17 cellular contexts compared by ENCODE assay signal in the genomic region with DNA sequence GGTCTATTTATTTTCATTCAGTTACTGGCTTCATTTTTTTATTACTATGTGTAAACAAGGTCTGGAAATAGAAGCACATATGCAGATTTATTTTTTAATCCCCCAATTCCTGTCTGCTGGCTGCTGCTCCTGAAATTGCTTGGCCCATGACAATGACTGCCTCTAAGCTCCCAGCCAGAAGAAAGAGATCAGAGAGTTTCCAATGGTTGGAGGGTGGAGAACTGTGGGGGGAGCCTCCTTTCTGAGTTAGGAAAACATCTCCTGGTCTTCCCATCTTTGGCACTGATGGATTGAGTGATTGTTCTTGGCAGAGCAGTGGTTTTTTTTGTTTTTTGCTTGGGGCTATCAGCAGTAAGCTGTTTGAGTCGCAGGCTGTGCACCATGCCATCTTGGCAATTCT.
DNase-seq lines count a peak whose midpoint lies in the region; TF ChIP-seq lines count a peak whose summit lies in the region.
"Had no signal": no experiment of that assay in that cellular context is flagged by ENCODE, and none has a peak within 500 bp of the region (broad histone marks: within the 10 kb centered on the region; RNA-seq: fewer than 3 reads in every experiment).

No MANE protein-coding gene starts in this region.

- H3K79me1 ChIP-seq in H9 (ENCODE audit: insufficient read depth, low read depth, low read length, poor library complexity, severe bottlenecking): no peaks in the 10 kb centered on the region

- H3K9me3 ChIP-seq in H9 (ENCODE audit: control insufficient read depth, low read depth, low read length) (no peaks in the 10 kb centered on the region), endodermal cell (ENCODE audit: control insufficient read depth, low read length) (no peaks in the 10 kb centered on the region), suprapubic skin (no peaks in the 10 kb centered on the region), HAP-1 (no peaks in the 10 kb centered on the region)
- H3K9me3 ChIP-seq: A549, BLaER1 had no signal

- H3K27me3 ChIP-seq in H9 (ENCODE audit: insufficient read depth, low read length) (no peaks in the 10 kb centered on the region), endodermal cell (ENCODE audit: control insufficient read depth, insufficient read depth, low read length, poor library complexity, severe bottlenecking) (no peaks in the 10 kb centered on the region), suprapubic skin (no peaks in the 10 kb centered on the region), HAP-1 (ENCODE audit: low read depth) (no peaks in the 10 kb centered on the region)
- H3K27me3 ChIP-seq: BLaER1 had no signal

- no peak overlapping the region for H3K4me2 ChIP-seq in H9 (ENCODE audit: insufficient read depth, insufficient read length, low read length)
- H3K4me2 ChIP-seq: A549, BLaER1 had no signal

- no peak overlapping the region for H3T11ph ChIP-seq in H9 (ENCODE audit: low read length)

- H3K4me1 ChIP-seq in H9 (ENCODE audit: insufficient read depth, low read length) (peaks cover 9% of the 10 kb centered on the region; the same call in 1 of the 2 replicates), endodermal cell (ENCODE audit: control insufficient read depth, insufficient read depth, low read length) (no peaks in the 10 kb centered on the region), suprapubic skin (no peaks in the 10 kb centered on the region), HAP-1 (no peaks in the 10 kb centered on the region)
- H3K4me1 ChIP-seq: A549 had no signal

- no peak overlapping the region for H4K8ac ChIP-seq in H9 (replicated peaks; ENCODE audit: insufficient read length, low read depth, low read length)

- no peak overlapping the region for H3K56ac ChIP-seq in H9 (ENCODE audit: insufficient read length, low read depth, low read length)

- H3K36me3 Mint-ChIP-seq in H9 (ENCODE audit: insufficient read depth in 1 of 3, low read depth in 3 of 3) (no peaks in the 10 kb centered on the region; a peak in 1 of 7 replicates), endodermal cell (ENCODE audit: low read depth) (no peaks in the 10 kb centered on the region)
- H3K36me3 Mint-ChIP-seq: CD14-positive monocyte; CD4-positive, alpha-beta memory T cell had no signal

- H2BK120ac ChIP-seq in H9 (ENCODE audit: low read depth, low read length, poor library complexity, severe bottlenecking): no peak overlapping the region

- no peak overlapping the region for H2BK20ac ChIP-seq in H9 (ENCODE audit: low read depth, low read length, poor library complexity, severe bottlenecking)

- no peak overlapping the region for H3K14ac ChIP-seq in H9 (ENCODE audit: insufficient read depth, low read length)

- TF ChIP-seq CTCF in H9 (conservative IDR thresholded peaks at IDR 0.05) (no peak), endodermal cell (conservative IDR thresholded peaks at IDR 0.05) (no peak), suprapubic skin (IDR thresholded peaks at IDR 0.05) (no peak)

- H3K18ac ChIP-seq in H9 (ENCODE audit: insufficient read length, low read depth, low read length): no peak overlapping the region

- no peak overlapping the region for H4K91ac ChIP-seq in H9 (ENCODE audit: insufficient read length, low read depth, low read length)

- H4K20me1 ChIP-seq in H9 (ENCODE audit: control insufficient read depth, insufficient read depth, insufficient read length): no peaks in the 10 kb centered on the region
- H4K20me1 ChIP-seq: BLaER1 had no signal

- H3K36me3 ChIP-seq in endodermal cell (ENCODE audit: control insufficient read depth, insufficient read depth, low read length): no peaks in the 10 kb centered on the region
- no peaks in the 10 kb centered on the region for H3K36me3 ChIP-seq in suprapubic skin
- no peaks in the 10 kb centered on the region for H3K36me3 ChIP-seq in HAP-1 (replicated peaks)
- H3K36me3 ChIP-seq: BLaER1 had no signal

- WGBS in H9 (ENCODE audit: extremely low coverage, insufficient read length, low lambda C conversion rate): no CpG with 5 or more reads among the region's 1 CpG
- WGBS in endodermal cell (ENCODE audit: insufficient coverage in 1 of 2, insufficient read length in 1 of 2), 2 experiments: 81% methylated on average over 1 of the region's 1 CpG; no CpG with 5 or more reads in 1 of the 2 experiments
- 17% methylated on average over 1 of the region's 1 CpG for WGBS in suprapubic skin

- TF ChIP-seq EP300 in suprapubic skin (IDR thresholded peaks at IDR 0.05): no peak

- no peak overlapping the region for H2AK5ac ChIP-seq in H9 (ENCODE audit: insufficient read length, low read length)

- H3K27me3 Mint-ChIP-seq in H9 (ENCODE audit: low read depth) (peaks cover 6% of the 10 kb centered on the region; the same call in 1 of the 2 replicates), endodermal cell (ENCODE audit: insufficient read depth) (no peaks in the 10 kb centered on the region)

- H3K79me2 ChIP-seq in H9 (ENCODE audit: insufficient read depth, low read length): no peaks in the 10 kb centered on the region

- H3K23me2 ChIP-seq in H9 (ENCODE audit: insufficient read length, low read depth, low read length, poor library complexity, severe bottlenecking): no peaks in the 10 kb centered on the region

- H3K23ac ChIP-seq in H9 (ENCODE audit: insufficient read length, low read depth, low read length): no peak overlapping the region

- in situ Hi-C loops in HAP-1 (cut with MboI; ENCODE audit: low sequenced_read_pairs): no loop called here

- TF ChIP-seq POLR2A in suprapubic skin (IDR thresholded peaks at IDR 0.05): no peak

- H3K9me3 Mint-ChIP-seq in H9 (no peaks in the 10 kb centered on the region), endodermal cell (no peaks in the 10 kb centered on the region)

- H3K9ac ChIP-seq in H9 (ENCODE audit: extremely low read depth, insufficient read length, low read length): no peak overlapping the region
- H3K9ac ChIP-seq in endodermal cell (ENCODE audit: extremely low read depth, low read length, poor library complexity, severe bottlenecking): no peak overlapping the region
- H3K9ac ChIP-seq: BLaER1 had no signal

- no peak overlapping the region for H2BK15ac ChIP-seq in H9 (ENCODE audit: low read depth, low read length)

- H3K4me1 Mint-ChIP-seq in H9: peaks cover 27 to 35% of the 10 kb centered on the region in 2 experiments
- peaks cover 8% of the 10 kb centered on the region for H3K4me1 Mint-ChIP-seq in endodermal cell
- H3K4me1 Mint-ChIP-seq: CD14-positive monocyte; CD4-positive, alpha-beta memory T cell had no signal

- H2AFZ ChIP-seq in H9 (ENCODE audit: low read length): no peak overlapping the region

- H3K27ac Mint-ChIP-seq in H9 (peak overlapping the region in 2 of 3 experiments; percentile 2 to 5; a peak in 1 of 7 replicates), endodermal cell (no peak overlapping the region)
- H3K27ac Mint-ChIP-seq: CD14-positive monocyte; CD4-positive, alpha-beta memory T cell had no signal

- DNase-seq in H9: no peak
- no peak for DNase-seq in endodermal cell
- no peak for DNase-seq in suprapubic skin (ENCODE audit: low spot score in 2 of 2)
- no peak for DNase-seq in SHP77 (lab: John Stamatoyannopoulos, UW)
- DNase-seq in hepatic stellate cell (ENCODE audit: low spot score): no peak
- DNase-seq in HAP-1 (ENCODE audit: low spot score in 2 of 2): no peak
- DNase-seq: CD4-positive, alpha-beta memory T cell; DMS153; DMS79 treated with DMSO at 0.1 percent for 48 hours; HCEC 1CT; IMR-90 had no signal

- H2BK5ac ChIP-seq in H9 (ENCODE audit: insufficient read length, low read length): no peak overlapping the region

- H3K4me3 ChIP-seq in endodermal cell (ENCODE audit: low read length) (no peak overlapping the region), suprapubic skin (no peak overlapping the region), HAP-1 (no peak overlapping the region)
- H3K4me3 ChIP-seq: A549, BLaER1, GM12878, K562 had no signal

- H3K4me3 Mint-ChIP-seq in H9 (no peak overlapping the region), endodermal cell (no peak overlapping the region)
- H3K4me3 Mint-ChIP-seq: CD14-positive monocyte; CD4-positive, alpha-beta memory T cell had no signal

- no peak overlapping the region for H3K27ac ChIP-seq in H9 (ENCODE audit: insufficient read length, low read depth, low read length)
- H3K27ac ChIP-seq in endodermal cell (ENCODE audit: low read depth, low read length): peak overlapping the region; percentile 68
- H3K27ac ChIP-seq in suprapubic skin: peak overlapping the region; percentile 33
- H3K27ac ChIP-seq: A549, BLaER1, HL-60 had no signal

- no peak overlapping the region for H2BK12ac ChIP-seq in H9 (ENCODE audit: insufficient read length, low read depth, low read length)

- H3K4ac ChIP-seq in H9 (ENCODE audit: low read depth, low read length): no peak overlapping the region

- H4K5ac ChIP-seq in H9 (ENCODE audit: insufficient read length, low read depth, low read length): no peak overlapping the region
